ENCODE assay signal across 2 cellular contexts in genomic region chr2:84472406-84472805, GRCh38. TPM values are rescaled to one million over a fixed set of nuclear protein-coding genes. Genes with fewer than 3 reads are reported as not detected.
"Had no signal": no experiment of that assay in that cellular context is flagged by ENCODE, and none has a peak within 500 bp of the region (broad histone marks: within the 10 kb centered on the region; RNA-seq: fewer than 3 reads in every experiment).

No MANE protein-coding gene starts in this region.

RNA-seq across cellular contexts. Expression of gene DNAH6, which starts 43.9 kb away (rescaled TPM):
- total RNA-seq: osteocyte, pulmonary artery endothelial cell had no signal
